In the genomic region with DNA sequence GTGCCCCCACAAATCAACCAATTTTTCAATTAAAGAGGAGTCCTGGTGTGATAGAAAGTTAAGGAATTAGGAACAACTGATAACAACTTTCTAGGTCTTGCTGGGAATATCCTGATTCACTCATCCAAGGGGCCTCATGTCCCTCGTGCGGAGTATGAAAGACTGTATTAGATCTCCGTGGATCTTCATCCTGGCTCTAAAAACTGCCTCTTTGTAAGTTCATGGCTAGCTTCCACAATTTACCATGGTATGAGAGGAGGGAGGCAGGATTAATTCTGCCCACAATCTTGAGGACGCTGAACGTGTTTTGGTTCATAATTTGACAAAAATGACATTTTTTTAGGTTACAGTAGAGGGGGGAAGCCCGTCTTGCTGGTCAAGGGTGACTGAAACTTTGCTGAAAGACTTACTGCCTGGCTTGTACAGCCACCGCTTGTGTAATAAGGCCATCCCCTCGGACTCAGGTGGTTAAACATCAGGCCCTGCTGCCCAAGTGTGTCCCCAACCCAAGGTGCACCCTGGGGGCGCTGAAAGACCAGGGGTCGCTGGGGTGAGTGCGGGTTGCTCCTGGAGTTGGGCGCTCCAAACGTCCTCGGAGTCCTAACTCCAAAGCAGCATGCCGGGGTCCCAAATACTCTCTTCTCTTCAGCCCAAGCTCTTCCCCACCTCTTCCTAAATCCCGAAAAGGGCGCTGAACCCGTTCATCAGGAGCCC, we compare ENCODE assay signal across 8 cellular contexts. TPM values are rescaled to one million over a fixed set of nuclear protein-coding genes. Genes with fewer than 3 reads are reported as not detected.
DNase-seq lines count a peak whose midpoint lies in the region; ATAC-seq and TF ChIP-seq lines count a peak whose summit lies in the region.

No MANE protein-coding gene starts in this region.

- intact Hi-C loops in esophagus squamous epithelium (cut with DNase I) (no loop called here), upper lobe of right lung (cut with DNase I) (no loop called here)

- WGBS in esophagus squamous epithelium, 2 donors: 6 to 16% methylated on average over 8 to 18 of the region's 18 CpGs

- H3K9me3 ChIP-seq in esophagus squamous epithelium (no peaks in the 10 kb centered on the region), muscle layer of duodenum (ENCODE audit: control insufficient read depth in 1 of 2, low read length in 2 of 2) (no peaks in the 10 kb centered on the region), upper lobe of right lung (no peaks in the 10 kb centered on the region)

- DNase-seq in NCI-H345 (lab: John Stamatoyannopoulos, UW) (peak; percentile 50), NCI-H345 treated with DMSO at 0.1 percent for 48 hours (lab: John Stamatoyannopoulos, UW; ENCODE audit: unreplicated experiment) (no peak), Kasumi-1 (lab: John Stamatoyannopoulos, UW) (peak; percentile 46 to 72), esophagus squamous epithelium (lab: John Stamatoyannopoulos, UW) (no peak), upper lobe of right lung (no peak), H4 (ENCODE audit: low spot score) (no peak)
- peak; percentile 39 for DNase-seq in activated T-cell treated with anti-CD3 and anti-CD28 coated beads, Interleukin-2, amount 50 U/mL, for 1 hour

- H3K27me3 ChIP-seq in esophagus squamous epithelium: no peaks in the 10 kb centered on the region
- no peaks in the 10 kb centered on the region for H3K27me3 ChIP-seq in muscle layer of duodenum (ENCODE audit: low read depth, low read length)
- H3K27me3 ChIP-seq in upper lobe of right lung: no peaks in the 10 kb centered on the region

- TF ChIP-seq CTCF in esophagus squamous epithelium (IDR thresholded peaks at IDR 0.05): no peak
- TF ChIP-seq CTCF in upper lobe of right lung (IDR thresholded peaks at IDR 0.05): no peak

- H3K4me3 ChIP-seq in esophagus squamous epithelium (peak overlapping the region; percentile 75 to 99 (median 85)), muscle layer of duodenum (ENCODE audit: low read depth in 1 of 2, low read length in 2 of 2) (peak overlapping the region; percentile 69 to 88), upper lobe of right lung (peak overlapping the region; percentile 84)

- H3K4me1 ChIP-seq in esophagus squamous epithelium: peaks cover 0 to 33% (median 6%) of the 10 kb centered on the region in 3 donors
- H3K4me1 ChIP-seq in muscle layer of duodenum (ENCODE audit: control insufficient read depth in 1 of 2, insufficient read depth in 2 of 2, low read length in 2 of 2): peaks cover 0 to 7% of the 10 kb centered on the region in 2 donors
- peaks cover 9% of the 10 kb centered on the region for H3K4me1 ChIP-seq in upper lobe of right lung

- peak overlapping the region; percentile 83 to 94 (median 90) for H3K27ac ChIP-seq in esophagus squamous epithelium
- peak overlapping the region; percentile 80 for H3K27ac ChIP-seq in muscle layer of duodenum (ENCODE audit: low read length)
- H3K27ac ChIP-seq in upper lobe of right lung: peak overlapping the region; percentile 87

- H3K36me3 ChIP-seq in esophagus squamous epithelium (no peaks in the 10 kb centered on the region), muscle layer of duodenum (ENCODE audit: control insufficient read depth in 1 of 2, insufficient read depth in 2 of 2, low read length in 2 of 2) (no peaks in the 10 kb centered on the region), upper lobe of right lung (no peaks in the 10 kb centered on the region)

- ATAC-seq in upper lobe of right lung: peak; percentile 0

- TF ChIP-seq POLR2A in esophagus squamous epithelium (IDR thresholded peaks at IDR 0.05): no peak

RNA-seq across cellular contexts. Expression of a gene that starts 0.8 kb away (rescaled TPM):
- total RNA-seq in esophagus squamous epithelium (10 to 100 TPM in 2 of 4 donors, 1 to 10 TPM in 2; 8.0 to 22.1 (median 14.8) TPM), upper lobe of right lung (23.7 TPM)
- 149 and 171 TPM in 2 replicates for total RNA-seq in H4 (2014; rRNA removed; shearing (Covaris generic))

Comparison
In these comparisons a context has a peak if more than half of its experiments do, and no peak if none do; other contexts are left out.
1. DNase-seq: peak in NCI-H345 (single experiment), Kasumi-1 (2 of 2) and activated T-cell treated with anti-CD3 and anti-CD28 coated beads, Interleukin-2, amount 50 U/mL, for 1 hour (single experiment); none in NCI-H345 treated with DMSO at 0.1 percent for 48 hours (single experiment), esophagus squamous epithelium (single experiment), upper lobe of right lung (single experiment) and H4 (single experiment).
2. Peak in every context shown above with its lines, with median percentiles within 50 percentile points of each other: H3K27ac ChIP-seq and H3K4me3 ChIP-seq.